1 cellular context compared by ENCODE assay signal in the genomic region with DNA sequence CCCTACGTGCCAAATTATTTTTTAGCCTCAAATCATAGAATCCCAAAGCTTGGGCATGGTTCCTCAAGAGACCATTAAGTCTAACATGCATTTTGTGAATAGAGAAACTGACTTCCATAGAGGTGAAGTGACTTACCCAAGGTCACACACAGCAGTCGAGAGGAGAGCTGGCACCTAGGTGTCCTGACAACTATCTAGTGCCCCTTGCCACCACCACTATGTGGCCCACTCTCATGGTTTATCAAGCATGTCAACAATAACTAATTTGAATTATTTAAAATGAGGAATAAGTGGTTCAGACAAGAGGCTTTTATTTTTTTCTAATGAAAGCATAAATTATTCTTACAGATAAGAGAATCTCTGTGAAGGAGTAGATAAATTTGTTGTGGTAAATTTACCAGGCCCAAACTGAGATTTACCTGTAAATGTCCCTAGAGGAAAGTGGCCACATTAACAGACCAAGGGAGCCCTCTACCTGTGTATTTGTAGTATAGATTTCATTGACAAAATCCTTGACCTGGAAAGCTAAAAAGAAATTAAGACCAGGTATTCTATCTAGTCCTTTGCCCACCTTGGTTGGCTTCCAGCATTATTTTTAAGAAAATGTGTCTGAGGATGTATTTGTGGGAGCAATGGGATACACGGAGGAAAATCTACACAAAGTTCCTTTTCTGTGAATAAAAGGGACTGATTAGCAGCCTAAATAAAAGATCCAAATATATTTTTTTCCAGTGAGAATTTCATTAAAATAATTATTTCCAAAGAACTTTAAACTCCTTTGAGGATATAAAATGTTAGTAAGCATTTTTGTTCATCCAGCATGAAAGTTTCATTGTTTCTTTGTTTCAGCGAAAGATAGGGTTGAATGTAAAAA.
TF ChIP-seq lines count a peak whose summit lies in the region.

No MANE protein-coding gene starts in this region.

TF ChIP-seq in HCT116, 20 proteins besides CTCF, POLR2A, EP300 and RAD21 (continued from another document):
- TF ChIP-seq FOSL1 (IDR thresholded peaks at IDR 0.05; ENCODE audit: low read depth) (no peak), YY1 (IDR thresholded peaks at IDR 0.05; ENCODE audit: extremely low read depth, insufficient replicate concordance, low read depth, low read length) (no peak), EZH2 (IDR thresholded peaks at IDR 0.05) (no peak), SIN3A (IDR thresholded peaks at IDR 0.05; ENCODE audit: low read depth) (no peak)
